8 cellular contexts compared by ENCODE assay signal in the genomic region with DNA sequence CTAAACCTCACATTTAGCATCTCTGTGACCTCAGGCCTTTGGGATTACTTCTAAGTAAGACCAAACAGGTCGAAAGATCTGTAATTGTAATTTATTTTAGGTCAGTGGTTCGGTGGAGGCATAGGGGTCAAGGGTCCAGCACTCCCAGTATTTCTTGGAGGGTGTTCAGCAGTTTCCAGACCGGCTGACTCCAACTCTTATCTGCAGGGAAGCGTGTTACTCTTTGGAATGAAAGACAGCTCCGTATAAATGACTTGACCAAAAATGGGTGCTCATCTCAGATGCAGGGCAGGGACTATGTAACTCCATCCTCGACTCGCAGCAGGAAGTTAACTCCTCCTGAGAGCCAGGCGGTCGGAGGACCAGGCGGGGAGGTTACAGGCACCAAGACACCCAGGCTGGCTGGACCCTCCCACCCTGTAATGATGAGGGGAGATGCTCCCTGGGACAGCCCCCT. TPM values are rescaled to one million over a fixed set of nuclear protein-coding genes. Genes with fewer than 3 reads are reported as not detected.
A peak's percentile ranks its signal among the peaks of the same experiment; 100 is the strongest.
DNase-seq lines count a peak whose midpoint lies in the region; ATAC-seq and TF ChIP-seq lines count a peak whose summit lies in the region.

No MANE protein-coding gene starts in this region.

- DNase-seq in left ventricle myocardium inferior (no peak), left ventricle myocardium superior (no peak), astrocyte of the spinal cord (ENCODE audit: low read depth, low spot score) (no peak), memory B cell (ENCODE audit: low spot score in 2 of 2) (no peak), uterus (no peak)

- H3K27ac ChIP-seq in left ventricle myocardium inferior (replicated peaks) (peak overlapping the region; percentile 93), uterus (peak overlapping the region; percentile 82 to 93)

- no peaks in the 10 kb centered on the region for H3K36me3 ChIP-seq in left ventricle myocardium inferior
- no peaks in the 10 kb centered on the region for H3K36me3 ChIP-seq in uterus

- no peak for ATAC-seq in left ventricle myocardium superior
- ATAC-seq in memory B cell (ENCODE audit: low read depth): no peak
- ATAC-seq in GM21529 (IDR thresholded peaks at IDR 0.05; ENCODE audit: unreplicated experiment): no peak
- no peak for ATAC-seq in HG02763 (IDR thresholded peaks at IDR 0.05; ENCODE audit: unreplicated experiment)
- no peak for ATAC-seq in HG02678 (IDR thresholded peaks at IDR 0.05; ENCODE audit: unreplicated experiment)

- TF ChIP-seq CTCF in left ventricle myocardium inferior (IDR thresholded peaks at IDR 0.05; ENCODE audit: borderline replicate concordance) (no peak), astrocyte of the spinal cord (IDR thresholded peaks at IDR 0.05; ENCODE audit: low read depth, low read length) (no peak), uterus (IDR thresholded peaks at IDR 0.05) (no peak)

- H3K4me3 Mint-ChIP-seq in memory B cell: peak overlapping the region; percentile 94

- H3K27ac Mint-ChIP-seq in memory B cell: peak overlapping the region; percentile 96

- H3K4me3 ChIP-seq in left ventricle myocardium inferior (peak overlapping the region; percentile 91), astrocyte of the spinal cord (ENCODE audit: low read depth, low read length) (peak overlapping the region; percentile 78), uterus (peak overlapping the region; percentile 79 to 81)

- TF ChIP-seq POLR2A in uterus (IDR thresholded peaks at IDR 0.05): no peak

- peaks cover 56% of the 10 kb centered on the region for H3K4me1 ChIP-seq in left ventricle myocardium inferior
- H3K4me1 ChIP-seq in uterus: no peaks in the 10 kb centered on the region

- no peaks in the 10 kb centered on the region for H3K9me3 ChIP-seq in left ventricle myocardium inferior (replicated peaks)
- no peaks in the 10 kb centered on the region for H3K9me3 ChIP-seq in uterus

- intact Hi-C loops in left ventricle myocardium inferior (cut with micrococcal nuclease): no loop called here
- intact Hi-C loops in left ventricle myocardium superior (cut with micrococcal nuclease): no loop called here
- intact Hi-C loops in uterus (cut with DNase I; ENCODE audit: low total_unique reads): no loop called here

- no peaks in the 10 kb centered on the region for H3K27me3 Mint-ChIP-seq in memory B cell

- H3K27me3 ChIP-seq in left ventricle myocardium inferior (ENCODE audit: low read depth) (no peaks in the 10 kb centered on the region), uterus (no peaks in the 10 kb centered on the region)

- H3K9me3 Mint-ChIP-seq in memory B cell: no peaks in the 10 kb centered on the region

- no peaks in the 10 kb centered on the region for H3K36me3 Mint-ChIP-seq in memory B cell

- H3K4me1 Mint-ChIP-seq in memory B cell: peaks cover 22% of the 10 kb centered on the region

- in situ Hi-C loops in astrocyte of the spinal cord (cut with HindIII; ENCODE audit: low sequenced_read_pairs): no loop called here

RNA-seq across cellular contexts. Expression of a gene that starts 0.6 kb away (rescaled TPM):
- total RNA-seq in left ventricle myocardium inferior (32.5 TPM), left ventricle myocardium superior (39.0 TPM), uterus (10 to 100 TPM; 22.5 to 58.9 (median 39.0) TPM)
